ENCODE assay signal across 1 cellular context in the genomic region with DNA sequence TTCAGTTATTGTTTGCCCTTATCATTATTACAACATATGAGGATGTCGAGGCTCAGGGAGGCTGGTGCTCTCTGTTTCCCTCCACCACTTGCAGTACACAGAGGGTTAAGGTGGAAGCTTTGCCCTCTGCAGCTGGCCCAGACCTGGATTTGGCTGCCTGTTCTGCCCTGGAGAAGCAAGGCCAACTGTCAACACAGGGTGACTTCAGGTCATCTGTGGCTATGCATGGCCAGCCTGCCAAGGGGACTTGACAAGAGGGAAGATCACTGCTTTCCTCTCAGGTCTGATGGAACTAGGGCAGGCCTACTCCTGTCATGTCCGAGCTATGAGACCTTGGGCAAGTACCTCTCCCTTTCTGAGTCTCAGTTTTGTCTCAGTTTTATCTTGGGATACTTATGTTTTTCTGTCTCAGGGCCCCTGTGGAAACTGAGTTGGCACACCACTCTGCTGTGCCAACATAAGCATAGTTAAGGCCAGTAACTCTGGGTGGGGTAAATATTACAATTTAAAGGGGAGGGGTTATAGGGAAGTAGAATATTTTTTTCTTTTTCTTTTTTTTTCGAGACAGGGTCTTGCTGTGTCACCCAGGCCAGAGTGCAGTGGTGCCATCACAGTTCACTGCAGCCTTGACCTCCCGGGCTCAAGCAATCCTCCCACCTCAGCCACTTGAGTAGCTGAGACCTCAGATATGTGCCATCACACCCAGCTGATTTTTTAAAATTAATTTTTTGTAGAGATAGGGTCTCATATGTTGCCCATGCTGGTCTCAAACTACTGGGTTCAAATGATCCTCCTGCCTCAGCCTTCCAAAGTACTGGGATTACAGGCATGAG.
A peak's percentile ranks its signal among the peaks of the same experiment; 100 is the strongest.
TF ChIP-seq lines count a peak whose summit lies in the region.

No MANE protein-coding gene starts in this region.

TF ChIP-seq in HepG2, 621 proteins besides CTCF, POLR2A, EP300 and RAD21 (continued from another document):
- TF ChIP-seq, protein P1, sequence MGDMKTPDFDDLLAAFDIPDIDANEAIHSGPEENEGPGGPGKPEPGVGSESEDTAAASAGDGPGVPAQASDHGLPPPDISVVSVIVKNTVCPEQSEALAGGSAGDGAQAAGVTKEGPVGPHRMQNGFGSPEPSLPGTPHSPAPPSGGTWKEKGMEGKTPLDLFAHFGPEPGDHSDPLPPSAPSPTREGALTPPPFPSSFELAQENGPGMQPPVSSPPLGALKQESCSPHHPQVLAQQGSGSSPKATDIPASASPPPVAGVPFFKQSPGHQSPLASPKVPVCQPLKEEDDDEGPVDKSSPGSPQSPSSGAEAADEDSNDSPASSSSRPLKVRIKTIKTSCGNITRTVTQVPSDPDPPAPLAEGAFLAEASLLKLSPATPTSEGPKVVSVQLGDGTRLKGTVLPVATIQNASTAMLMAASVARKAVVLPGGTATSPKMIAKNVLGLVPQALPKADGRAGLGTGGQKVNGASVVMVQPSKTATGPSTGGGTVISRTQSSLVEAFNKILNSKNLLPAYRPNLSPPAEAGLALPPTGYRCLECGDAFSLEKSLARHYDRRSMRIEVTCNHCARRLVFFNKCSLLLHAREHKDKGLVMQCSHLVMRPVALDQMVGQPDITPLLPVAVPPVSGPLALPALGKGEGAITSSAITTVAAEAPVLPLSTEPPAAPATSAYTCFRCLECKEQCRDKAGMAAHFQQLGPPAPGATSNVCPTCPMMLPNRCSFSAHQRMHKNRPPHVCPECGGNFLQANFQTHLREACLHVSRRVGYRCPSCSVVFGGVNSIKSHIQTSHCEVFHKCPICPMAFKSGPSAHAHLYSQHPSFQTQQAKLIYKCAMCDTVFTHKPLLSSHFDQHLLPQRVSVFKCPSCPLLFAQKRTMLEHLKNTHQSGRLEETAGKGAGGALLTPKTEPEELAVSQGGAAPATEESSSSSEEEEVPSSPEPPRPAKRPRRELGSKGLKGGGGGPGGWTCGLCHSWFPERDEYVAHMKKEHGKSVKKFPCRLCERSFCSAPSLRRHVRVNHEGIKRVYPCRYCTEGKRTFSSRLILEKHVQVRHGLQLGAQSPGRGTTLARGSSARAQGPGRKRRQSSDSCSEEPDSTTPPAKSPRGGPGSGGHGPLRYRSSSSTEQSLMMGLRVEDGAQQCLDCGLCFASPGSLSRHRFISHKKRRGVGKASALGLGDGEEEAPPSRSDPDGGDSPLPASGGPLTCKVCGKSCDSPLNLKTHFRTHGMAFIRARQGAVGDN (CRISPR knock-in tag; IDR thresholded peaks at IDR 0.05): peak; percentile 24; the same call in 1 of the 2 replicates
- TF ChIP-seq SAP130 (CRISPR knock-in tag; IDR thresholded peaks at IDR 0.05; ENCODE audit: low read depth) (peak; percentile 75), ZMYM3 (CRISPR knock-in tag; IDR thresholded peaks at IDR 0.05) (peak; percentile 73), MED1 (CRISPR knock-in tag; IDR thresholded peaks at IDR 0.05) (peak; percentile 52; the same call in 1 of the 2 replicates), RARA (CRISPR knock-in tag; IDR thresholded peaks at IDR 0.05) (peak; percentile 84), FOXA1 (IDR thresholded peaks at IDR 0.05) (no peak), FOXA1 (CRISPR knock-in tag; IDR thresholded peaks at IDR 0.05) (peak; percentile 83), RXRA (CRISPR knock-in tag; IDR thresholded peaks at IDR 0.05) (peak; percentile 96), ZNF652 (CRISPR knock-in tag; IDR thresholded peaks at IDR 0.05; ENCODE audit: borderline replicate concordance, low read depth) (peak; percentile 96), ZNF121 (CRISPR knock-in tag; IDR thresholded peaks at IDR 0.05) (peak; percentile 23; the same call in 1 of the 2 replicates), EHMT2 (IDR thresholded peaks at IDR 0.05; ENCODE audit: borderline replicate concordance, low read depth, low read length) (peak; percentile 37; the same call in 1 of the 2 replicates), ISL2 (CRISPR knock-in tag; IDR thresholded peaks at IDR 0.05) (0 out of 2 replicates have a peak, but pooled peaks have one; percentile 18), NFE2L2 (IDR thresholded peaks at IDR 0.05; ENCODE audit: low read length) (0 out of 2 replicates have a peak, but pooled peaks have one; percentile 16), ZNF431 (CRISPR knock-in tag; IDR thresholded peaks at IDR 0.05; ENCODE audit: borderline replicate concordance, low read depth) (no peak), SETDB1 (CRISPR knock-in tag; IDR thresholded peaks at IDR 0.05; ENCODE audit: borderline replicate concordance) (no peak), ZNF788 (CRISPR knock-in tag; IDR thresholded peaks at IDR 0.05; ENCODE audit: borderline replicate concordance) (peak; percentile 46; the same call in 1 of the 2 replicates), HNF4A (CRISPR knock-in tag; IDR thresholded peaks at IDR 0.05) (peak; percentile 67), NFIC (IDR thresholded peaks at IDR 0.05; ENCODE audit: low read length) (no peak), ZNF614 (CRISPR knock-in tag; IDR thresholded peaks at IDR 0.05; ENCODE audit: borderline replicate concordance) (no peak), CREB1 (IDR thresholded peaks at IDR 0.05) (no peak), CREB1 (CRISPR knock-in tag; IDR thresholded peaks at IDR 0.05) (no peak), POGZ (CRISPR knock-in tag; IDR thresholded peaks at IDR 0.05) (0 out of 2 replicates have a peak, but pooled peaks have one; percentile 16), ZNF605 (CRISPR knock-in tag; IDR thresholded peaks at IDR 0.05) (no peak)
- TF ChIP-seq, protein P2, sequence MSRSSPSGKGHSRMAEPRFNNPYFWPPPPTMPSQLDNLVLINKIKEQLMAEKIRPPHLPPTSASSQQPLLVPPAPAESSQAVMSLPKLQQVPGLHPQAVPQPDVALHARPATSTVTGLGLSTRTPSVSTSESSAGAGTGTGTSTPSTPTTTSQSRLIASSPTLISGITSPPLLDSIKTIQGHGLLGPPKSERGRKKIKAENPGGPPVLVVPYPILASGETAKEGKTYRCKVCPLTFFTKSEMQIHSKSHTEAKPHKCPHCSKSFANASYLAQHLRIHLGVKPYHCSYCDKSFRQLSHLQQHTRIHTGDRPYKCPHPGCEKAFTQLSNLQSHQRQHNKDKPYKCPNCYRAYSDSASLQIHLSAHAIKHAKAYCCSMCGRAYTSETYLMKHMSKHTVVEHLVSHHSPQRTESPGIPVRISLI (CRISPR knock-in tag; IDR thresholded peaks at IDR 0.05; ENCODE audit: borderline replicate concordance): peak; percentile 57; the same call in 1 of the 2 replicates
- TF ChIP-seq, protein P3, sequence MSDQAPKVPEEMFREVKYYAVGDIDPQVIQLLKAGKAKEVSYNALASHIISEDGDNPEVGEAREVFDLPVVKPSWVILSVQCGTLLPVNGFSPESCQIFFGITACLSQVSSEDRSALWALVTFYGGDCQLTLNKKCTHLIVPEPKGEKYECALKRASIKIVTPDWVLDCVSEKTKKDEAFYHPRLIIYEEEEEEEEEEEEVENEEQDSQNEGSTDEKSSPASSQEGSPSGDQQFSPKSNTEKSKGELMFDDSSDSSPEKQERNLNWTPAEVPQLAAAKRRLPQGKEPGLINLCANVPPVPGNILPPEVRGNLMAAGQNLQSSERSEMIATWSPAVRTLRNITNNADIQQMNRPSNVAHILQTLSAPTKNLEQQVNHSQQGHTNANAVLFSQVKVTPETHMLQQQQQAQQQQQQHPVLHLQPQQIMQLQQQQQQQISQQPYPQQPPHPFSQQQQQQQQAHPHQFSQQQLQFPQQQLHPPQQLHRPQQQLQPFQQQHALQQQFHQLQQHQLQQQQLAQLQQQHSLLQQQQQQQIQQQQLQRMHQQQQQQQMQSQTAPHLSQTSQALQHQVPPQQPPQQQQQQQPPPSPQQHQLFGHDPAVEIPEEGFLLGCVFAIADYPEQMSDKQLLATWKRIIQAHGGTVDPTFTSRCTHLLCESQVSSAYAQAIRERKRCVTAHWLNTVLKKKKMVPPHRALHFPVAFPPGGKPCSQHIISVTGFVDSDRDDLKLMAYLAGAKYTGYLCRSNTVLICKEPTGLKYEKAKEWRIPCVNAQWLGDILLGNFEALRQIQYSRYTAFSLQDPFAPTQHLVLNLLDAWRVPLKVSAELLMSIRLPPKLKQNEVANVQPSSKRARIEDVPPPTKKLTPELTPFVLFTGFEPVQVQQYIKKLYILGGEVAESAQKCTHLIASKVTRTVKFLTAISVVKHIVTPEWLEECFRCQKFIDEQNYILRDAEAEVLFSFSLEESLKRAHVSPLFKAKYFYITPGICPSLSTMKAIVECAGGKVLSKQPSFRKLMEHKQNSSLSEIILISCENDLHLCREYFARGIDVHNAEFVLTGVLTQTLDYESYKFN (CRISPR knock-in tag; conservative IDR thresholded peaks at IDR 0.05): peak; percentile 49
